Comparison of ENCODE assay signal across 1 cellular context in the genomic region with DNA sequence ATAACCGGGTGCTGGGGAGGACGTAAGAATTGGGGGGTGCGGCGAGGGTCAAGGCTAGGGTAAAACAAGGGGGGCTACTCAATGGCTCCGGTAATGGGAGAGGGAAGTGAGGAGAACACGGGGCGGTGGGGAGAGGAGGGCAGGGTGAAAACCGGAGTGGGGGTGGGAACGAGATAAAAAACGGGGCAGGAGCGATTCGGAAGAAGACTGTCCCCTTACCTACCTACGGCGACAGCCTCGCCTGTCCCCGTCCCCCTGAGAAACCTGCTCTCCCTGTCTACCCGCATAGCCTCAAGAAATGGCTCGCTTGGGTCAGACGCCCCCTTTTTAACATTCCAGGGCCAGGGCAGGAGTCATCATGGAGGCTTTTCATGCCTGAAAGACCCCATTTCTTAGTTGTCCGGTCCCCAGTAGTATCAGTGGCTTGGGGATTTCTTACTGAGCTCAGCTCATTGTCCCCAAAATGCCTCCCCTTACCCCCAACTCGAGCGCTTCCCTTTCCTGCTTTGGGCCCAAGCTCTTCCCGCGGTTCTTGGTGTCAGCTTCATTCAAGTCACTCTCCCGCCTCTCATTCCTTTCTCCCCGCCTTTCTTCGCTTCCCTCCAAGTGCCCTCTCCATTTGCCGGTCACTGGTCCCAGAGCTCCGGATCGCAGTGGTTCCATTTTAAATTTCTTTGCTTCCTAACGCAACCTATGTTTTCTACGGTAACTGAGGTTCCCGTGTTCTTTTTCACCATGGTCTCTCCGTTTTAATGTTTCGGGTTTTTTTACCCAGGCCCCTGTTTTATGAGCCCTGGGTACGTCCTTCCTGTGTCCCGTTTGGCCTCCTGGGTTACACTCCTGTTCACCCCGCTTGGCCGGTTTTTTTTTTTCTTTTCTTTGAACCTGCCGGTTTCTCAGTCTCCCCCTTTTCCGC.
A peak's percentile ranks its signal among the peaks of the same experiment; 100 is the strongest.
TF ChIP-seq lines count a peak whose summit lies in the region.

No MANE protein-coding gene starts in this region.

TF ChIP-seq in neural cell, 6 proteins besides CTCF, POLR2A, EP300 and RAD21 (continued from another document):
- TF ChIP-seq, protein P1, sequence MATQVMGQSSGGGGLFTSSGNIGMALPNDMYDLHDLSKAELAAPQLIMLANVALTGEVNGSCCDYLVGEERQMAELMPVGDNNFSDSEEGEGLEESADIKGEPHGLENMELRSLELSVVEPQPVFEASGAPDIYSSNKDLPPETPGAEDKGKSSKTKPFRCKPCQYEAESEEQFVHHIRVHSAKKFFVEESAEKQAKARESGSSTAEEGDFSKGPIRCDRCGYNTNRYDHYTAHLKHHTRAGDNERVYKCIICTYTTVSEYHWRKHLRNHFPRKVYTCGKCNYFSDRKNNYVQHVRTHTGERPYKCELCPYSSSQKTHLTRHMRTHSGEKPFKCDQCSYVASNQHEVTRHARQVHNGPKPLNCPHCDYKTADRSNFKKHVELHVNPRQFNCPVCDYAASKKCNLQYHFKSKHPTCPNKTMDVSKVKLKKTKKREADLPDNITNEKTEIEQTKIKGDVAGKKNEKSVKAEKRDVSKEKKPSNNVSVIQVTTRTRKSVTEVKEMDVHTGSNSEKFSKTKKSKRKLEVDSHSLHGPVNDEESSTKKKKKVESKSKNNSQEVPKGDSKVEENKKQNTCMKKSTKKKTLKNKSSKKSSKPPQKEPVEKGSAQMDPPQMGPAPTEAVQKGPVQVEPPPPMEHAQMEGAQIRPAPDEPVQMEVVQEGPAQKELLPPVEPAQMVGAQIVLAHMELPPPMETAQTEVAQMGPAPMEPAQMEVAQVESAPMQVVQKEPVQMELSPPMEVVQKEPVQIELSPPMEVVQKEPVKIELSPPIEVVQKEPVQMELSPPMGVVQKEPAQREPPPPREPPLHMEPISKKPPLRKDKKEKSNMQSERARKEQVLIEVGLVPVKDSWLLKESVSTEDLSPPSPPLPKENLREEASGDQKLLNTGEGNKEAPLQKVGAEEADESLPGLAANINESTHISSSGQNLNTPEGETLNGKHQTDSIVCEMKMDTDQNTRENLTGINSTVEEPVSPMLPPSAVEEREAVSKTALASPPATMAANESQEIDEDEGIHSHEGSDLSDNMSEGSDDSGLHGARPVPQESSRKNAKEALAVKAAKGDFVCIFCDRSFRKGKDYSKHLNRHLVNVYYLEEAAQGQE (IDR thresholded peaks at IDR 0.05; ENCODE audit: borderline replicate concordance), result peak; percentile 9
